8 cellular contexts compared by ENCODE assay signal in the genomic region with DNA sequence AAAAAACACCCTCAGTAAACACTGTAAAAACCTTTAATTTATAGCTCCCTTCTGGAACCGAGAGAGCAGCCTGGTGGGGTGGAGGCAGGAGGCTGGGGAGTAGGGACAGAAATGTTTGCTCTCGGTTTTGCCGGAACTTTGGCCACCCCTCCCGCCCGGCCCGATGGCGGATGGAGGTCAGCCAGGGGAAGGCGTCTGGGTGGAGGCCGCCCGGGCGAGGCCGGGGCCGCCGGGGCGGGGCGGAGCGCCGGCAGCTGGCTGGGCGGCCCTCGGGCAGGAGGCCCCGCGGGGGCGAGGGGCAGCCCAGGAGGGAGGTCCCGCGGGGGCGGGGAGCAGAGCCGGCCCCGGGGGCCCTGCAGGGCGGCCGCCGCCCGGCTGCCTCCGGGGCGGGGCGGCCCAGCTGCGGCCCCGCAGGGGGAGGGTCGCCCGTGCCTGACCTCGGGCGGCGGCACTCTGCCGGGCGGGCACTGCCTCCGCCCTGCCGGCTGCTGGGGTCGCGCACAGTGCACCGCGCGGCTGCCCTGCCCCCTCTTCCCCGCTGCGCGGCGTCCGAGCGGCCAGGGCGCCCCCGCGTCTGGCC. TPM values are rescaled to one million over a fixed set of nuclear protein-coding genes. Genes with fewer than 3 reads are reported as not detected.
A peak's percentile ranks its signal among the peaks of the same experiment; 100 is the strongest.
DNase-seq lines count a peak whose midpoint lies in the region; ATAC-seq and FAIRE-seq lines count a peak whose summit lies in the region.

No MANE protein-coding gene starts in this region.

- H3K9me3 ChIP-seq in HUES6 (ENCODE audit: control insufficient read depth, insufficient read depth, low read depth, low read length), result no peaks in the 10 kb centered on the region
- H3K9me3 ChIP-seq in right cardiac atrium (ENCODE audit: control insufficient read depth, low read length), result no peaks in the 10 kb centered on the region

- H3K27me3 ChIP-seq in HUES6 (ENCODE audit: control insufficient read depth, insufficient read depth, low read length) (no peaks in the 10 kb centered on the region), right cardiac atrium (ENCODE audit: control insufficient read depth, insufficient read depth) (no peaks in the 10 kb centered on the region)

- peaks cover 38% of the 10 kb centered on the region for H3K4me1 ChIP-seq in HUES6 (ENCODE audit: control insufficient read depth, insufficient read depth, low read length)
- H3K4me1 ChIP-seq in right cardiac atrium (ENCODE audit: control insufficient read depth, insufficient read depth, low read length), result peaks cover 4% of the 10 kb centered on the region

- peak overlapping the region; percentile 96 for H3K9ac ChIP-seq in HUES6 (ENCODE audit: low read length)

- intact Hi-C loops in right cardiac atrium (cut with DNase I), result loop anchor here in 1 of 4 donors (5.0 kb wide), 1 partner anchor 44 kb away; no protein-coding TSS in a partner anchor

- peak overlapping the region; percentile 96 for H3K27ac ChIP-seq in HUES6 (ENCODE audit: low read depth, low read length)
- peak overlapping the region; percentile 98 for H3K27ac ChIP-seq in right cardiac atrium (ENCODE audit: low read length)

- no peak for FAIRE-seq in RCC 7860 (lab: Jason Lieb, UNC)

- ATAC-seq in GM21515 (IDR thresholded peaks at IDR 0.05; ENCODE audit: unreplicated experiment) (peak; percentile 43), right cardiac atrium (peak; percentile 81 to 86)

- peaks cover 23% of the 10 kb centered on the region for H3K36me3 ChIP-seq in HUES6 (ENCODE audit: control insufficient read depth, insufficient read depth, low read length)

- DNase-seq in EL, result peak; percentile 82
- DNase-seq in SKM-1 (lab: John Stamatoyannopoulos, UW; ENCODE audit: unreplicated experiment), result peak; percentile 66
- DNase-seq in amygdala (lab: John Stamatoyannopoulos, UW), result peak in 49 of 56 donors; percentile 8 to 79 (median 59)
- DNase-seq in right cardiac atrium, result peak; percentile 92 to 96 (median 96)
- DNase-seq in retina, result peak; percentile 87
- no peak for DNase-seq in RCC 7860 (ENCODE audit: low spot score)

- peak overlapping the region; percentile 78 for H3K4me3 ChIP-seq in HUES6 (ENCODE audit: low read depth, low read length)
- peak overlapping the region; percentile 85 for H3K4me3 ChIP-seq in right cardiac atrium (ENCODE audit: low read length)

- WGBS in right cardiac atrium, result 1% methylated on average over 59 of the region's 60 CpGs

RNA-seq across cellular contexts. Expression of a gene that starts 0.8 kb away (rescaled TPM):
- 10 to 100 TPM; 31.9 to 59.5 (median 39.1) TPM for total RNA-seq in right cardiac atrium
- 9.6 TPM for polyA plus RNA-seq in right cardiac atrium
